ENCODE assay signal across 9 cellular contexts in genomic region chr11:17138562-17138961, GRCh38.
"Had no signal": no experiment of that assay in that cellular context is flagged by ENCODE, and none has a peak within 500 bp of the region (broad histone marks: within the 10 kb centered on the region; RNA-seq: fewer than 3 reads in every experiment).

No MANE protein-coding gene starts in this region.

- FAIRE-seq: H1, H54 had no signal

- H3K4me2 ChIP-seq: GM23338 had no signal

- DNase-seq: H9, HCEC 1CT, HFFc6, IMR-90, KBM-7 had no signal

- H3K27ac ChIP-seq: HL-60 had no signal

- H3K4me3 ChIP-seq: GM23338 had no signal

- H2AFZ ChIP-seq: GM23338 had no signal

- ATAC-seq: GM23338 had no signal
